24 cellular contexts compared by ENCODE assay signal in genomic region chr13:37481858-37482227, GRCh38.
"Had no signal": no experiment of that assay in that cellular context is flagged by ENCODE, and none has a peak within 500 bp of the region (broad histone marks: within the 10 kb centered on the region; RNA-seq: fewer than 3 reads in every experiment).

No MANE protein-coding gene starts in this region.

- H3K4me1 Mint-ChIP-seq: activated naive CD8-positive, alpha-beta T cell treated with anti-CD3 and anti-CD28 coated beads, Interleukin-2, amount 10 ng/mL, durations not matched to agents 7 days and 5 days had no signal

- ATAC-seq: mucosa of descending colon, sciatic nerve had no signal

- DNase-seq: activated CD4-positive, alpha-beta T cell treated with anti-CD3 and anti-CD28 coated beads for 4 hours; activated CD4-positive, alpha-beta T cell treated with anti-CD3 and anti-CD28 coated beads, Interleukin-2, amount 50 U/mL, for 48 hours; activated CD4-positive, CD25-positive, alpha-beta regulatory T cell; activated CD8-positive, alpha-beta memory T cell treated with anti-CD3 and anti-CD28 coated beads, Interleukin-2, amount 50 U/mL, for 48 hours; activated naive CD4-positive, alpha-beta T cell treated with anti-CD3 and anti-CD28 coated beads for 36 hours; activated naive CD8-positive, alpha-beta T cell treated with anti-CD3 and anti-CD28 coated beads, Interleukin-2, amount 10 ng/mL, durations not matched to agents 7 days and 5 days; activated T-cell treated with anti-CD3 and anti-CD28 coated beads, Interleukin-2, amount 50 U/mL, for 48 hours; amniotic stem cell; cerebellar nuclear complex; cortex of kidney; endodermal cell; esophagus squamous epithelium; heart left ventricle; mucosa of descending colon; occipital lobe; small intestine; stimulated activated CD4-positive, alpha-beta T cell treated with anti-CD3 and anti-CD28 coated beads, Interleukin-2, amount 100 ng/mL, for 48 hours; stimulated activated naive CD4-positive, alpha-beta T cell; T1000; testis; trophoblast cell had no signal

- H3K4me3 ChIP-seq: esophagus squamous epithelium, heart left ventricle, mucosa of descending colon, testis had no signal

- H3K9me3 Mint-ChIP-seq: activated naive CD4-positive, alpha-beta T cell treated with anti-CD3 and anti-CD28 coated beads for 36 hours; endodermal cell; memory B cell had no signal

- H3K27me3 Mint-ChIP-seq: activated naive CD8-positive, alpha-beta T cell treated with anti-CD3 and anti-CD28 coated beads, Interleukin-2, amount 10 ng/mL, durations not matched to agents 7 days and 5 days; memory B cell had no signal

- H3K9me3 ChIP-seq: esophagus squamous epithelium, heart left ventricle, mucosa of descending colon, testis had no signal

- H3K4me3 Mint-ChIP-seq: activated naive CD4-positive, alpha-beta T cell treated with anti-CD3 and anti-CD28 coated beads for 36 hours; activated naive CD8-positive, alpha-beta T cell treated with anti-CD3 and anti-CD28 coated beads, Interleukin-2, amount 10 ng/mL, durations not matched to agents 7 days and 5 days; endodermal cell; memory B cell; T-helper 1 cell treated with Interleukin-12 subunit alpha and Interleukin-12 subunit beta and Interleukin-4 antibody, amounts not matched to agents 30 μg/mL and 1 μg/mL, for 36 hours had no signal

- H3K36me3 Mint-ChIP-seq: activated naive CD8-positive, alpha-beta T cell treated with anti-CD3 and anti-CD28 coated beads, Interleukin-2, amount 10 ng/mL, durations not matched to agents 7 days and 5 days; memory B cell had no signal

- H3K27ac Mint-ChIP-seq: activated naive CD4-positive, alpha-beta T cell treated with anti-CD3 and anti-CD28 coated beads for 36 hours; activated naive CD8-positive, alpha-beta T cell treated with anti-CD3 and anti-CD28 coated beads, Interleukin-2, amount 10 ng/mL, durations not matched to agents 7 days and 5 days; endodermal cell; memory B cell; T-helper 1 cell treated with Interleukin-12 subunit alpha and Interleukin-12 subunit beta and Interleukin-4 antibody, amounts not matched to agents 30 μg/mL and 1 μg/mL, for 36 hours had no signal

- H3K27me3 ChIP-seq: esophagus squamous epithelium, heart left ventricle, testis had no signal

- H3K27ac ChIP-seq: esophagus squamous epithelium, testis had no signal

- H3K4me1 ChIP-seq: esophagus squamous epithelium, testis had no signal

- H3K36me3 ChIP-seq: esophagus squamous epithelium, heart left ventricle had no signal
